ENCODE assay signal across 8 cellular contexts in genomic region chrX:7147978-7148824, GRCh38. TPM values are rescaled to one million over a fixed set of nuclear protein-coding genes. Genes with fewer than 3 reads are reported as not detected.
DNase-seq lines count a peak whose midpoint lies in the region; ATAC-seq and TF ChIP-seq lines count a peak whose summit lies in the region.

Gene PUDP, minus strand, starts transcription at chrX:7148153. Its CDS starts 40 bp downstream, at chrX:7148113.

- no peaks in the 10 kb centered on the region for H3K36me3 ChIP-seq in NT2/D1 (ENCODE audit: insufficient read depth, insufficient read length, low read length)

- H3K4me3 Mint-ChIP-seq in Calu3 (ENCODE audit: low read depth, unreplicated experiment) (peak within 1 kb of the TSS; percentile 67), endothelial cell (ENCODE audit: unreplicated experiment) (peak within 1 kb of the TSS; percentile 86)

- CTCF ChIA-PET in Calu3 (lab: Charles Lee): no interaction called here

- peak; percentile 79 for ATAC-seq in GM21381 (IDR thresholded peaks at IDR 0.05; ENCODE audit: unreplicated experiment)

- peaks cover 2% of the 10 kb centered on the region for H3K4me1 ChIP-seq in NT2/D1 (ENCODE audit: insufficient read depth, insufficient read length)

- intact Hi-C loops in Calu3 (cut with micrococcal nuclease; ENCODE audit: unreplicated experiment): loop anchor here (2.0 to 5.0 kb wide), 2 partner anchors 15 to 104 kb away; no protein-coding TSS in a partner anchor

- peaks cover 19% of the 10 kb centered on the region for H3K36me3 Mint-ChIP-seq in Calu3 (ENCODE audit: insufficient read depth, unreplicated experiment)
- H3K36me3 Mint-ChIP-seq in endothelial cell (ENCODE audit: low read depth, unreplicated experiment): no peaks in the 10 kb centered on the region

- H3K27ac Mint-ChIP-seq in Calu3 (ENCODE audit: unreplicated experiment) (peak within 1 kb of the TSS; percentile 39), endothelial cell (ENCODE audit: unreplicated experiment) (no peak within 1 kb of the TSS)

- H3K9ac ChIP-seq in NT2/D1 (ENCODE audit: insufficient read length, low read depth): peak within 1 kb of the TSS; percentile 91

- H3K9me3 ChIP-seq in NT2/D1 (ENCODE audit: insufficient read depth, low read length): no peaks in the 10 kb centered on the region

- TF ChIP-seq CTCF in Calu3 (IDR thresholded peaks at IDR 0.05; ENCODE audit: unreplicated experiment) (no peak), endothelial cell (IDR thresholded peaks at IDR 0.05; ENCODE audit: unreplicated experiment) (no peak)

- H3K27me3 Mint-ChIP-seq in Calu3 (ENCODE audit: unreplicated experiment) (no peaks in the 10 kb centered on the region), endothelial cell (ENCODE audit: unreplicated experiment) (no peaks in the 10 kb centered on the region)

- peaks cover 24% of the 10 kb centered on the region for H3K4me1 Mint-ChIP-seq in Calu3 (ENCODE audit: low read depth, unreplicated experiment)
- peaks cover 19% of the 10 kb centered on the region for H3K4me1 Mint-ChIP-seq in endothelial cell (ENCODE audit: unreplicated experiment)

- DNase-seq in Calu3 (peak; percentile 90), HUDEP-2 (lab: John Stamatoyannopoulos, UW; ENCODE audit: unreplicated experiment in 76 of 76) (peak in 73 of 76 experiments; percentile 1 to 74 (median 49)), NT2/D1 (ENCODE audit: low read depth, low spot score) (peak; percentile 69), endothelial cell (ENCODE audit: low spot score) (peak; percentile 83), midbrain (lab: John Stamatoyannopoulos, UW) (peak; percentile 91)
- DNase-seq in activated CD8-positive, alpha-beta memory T cell treated with anti-CD3 and anti-CD28 coated beads, Interleukin-2, amount 50 U/mL, for 24 hours (ENCODE audit: extremely low read depth): peak; percentile 42
- DNase-seq in stimulated activated CD8-positive, alpha-beta memory T cell treated with anti-CD3 and anti-CD28 coated beads, Interleukin-15, amount 100 ng/mL, for 48 hours (ENCODE audit: low read depth in 2 of 2): peak; percentile 75 to 81

- H3K9me3 Mint-ChIP-seq in Calu3 (ENCODE audit: low read depth, unreplicated experiment): no peaks in the 10 kb centered on the region
- no peaks in the 10 kb centered on the region for H3K9me3 Mint-ChIP-seq in endothelial cell (ENCODE audit: unreplicated experiment)

- H3K27me3 ChIP-seq in NT2/D1 (ENCODE audit: insufficient read depth, insufficient read length): peaks cover 5% of the 10 kb centered on the region

- BruUV-seq in Calu3 (replicated peaks; lab: Mats Ljungman, UMichigan): no TSS peak

- peak within 1 kb of the TSS; percentile 65 for H3K4me3 ChIP-seq in NT2/D1 (ENCODE audit: insufficient read length, low read depth)

RNA-seq across cellular contexts. Expression of gene PUDP, which starts in this region (rescaled TPM):
- total RNA-seq in Calu3 (2022) (30.6 and 36.6 TPM in 2 replicates), endothelial cell (ENCODE audit: unreplicated experiment) (45.0 TPM)

Comparison
In these comparisons a context has a peak if more than half of its experiments do, and no peak if none do; other contexts are left out.
1. Peak in every context shown above with its lines: DNase-seq, ATAC-seq and H3K4me3 ChIP-seq.